Comparison of ENCODE assay signal across 8 cellular contexts in the genomic region with DNA sequence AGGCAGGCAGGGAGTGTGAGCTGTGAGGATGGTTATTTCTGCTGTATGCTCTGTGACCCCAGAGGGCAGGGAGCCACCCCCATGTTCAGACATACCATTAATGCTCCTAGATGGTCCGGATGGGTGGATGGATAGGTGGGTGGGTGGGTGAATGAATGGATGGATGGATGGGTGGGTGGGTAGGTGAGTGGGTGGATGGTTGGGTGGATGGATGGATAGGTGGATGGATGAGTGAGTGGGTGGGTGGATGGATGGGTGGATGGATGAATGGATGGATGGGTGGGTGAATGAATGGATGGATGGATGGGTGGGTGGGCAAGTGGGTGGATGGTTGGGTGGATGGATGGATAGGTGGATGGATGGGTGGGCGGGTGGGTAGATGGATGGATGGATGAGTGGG.
"Had no signal": no experiment of that assay in that cellular context is flagged by ENCODE, and none has a peak within 500 bp of the region (broad histone marks: within the 10 kb centered on the region; RNA-seq: fewer than 3 reads in every experiment).

No MANE protein-coding gene starts in this region.

- DNase-seq: GDM1, GF-D8 had no signal

- H3K4me3 ChIP-seq: GM12878 had no signal

- FAIRE-seq: G401.6, GM12878, GM12891, GM12892, GM18507, GM19239 had no signal

- ATAC-seq: GM12878 had no signal
